ENCODE assay signal across 15 cellular contexts in the genomic region with DNA sequence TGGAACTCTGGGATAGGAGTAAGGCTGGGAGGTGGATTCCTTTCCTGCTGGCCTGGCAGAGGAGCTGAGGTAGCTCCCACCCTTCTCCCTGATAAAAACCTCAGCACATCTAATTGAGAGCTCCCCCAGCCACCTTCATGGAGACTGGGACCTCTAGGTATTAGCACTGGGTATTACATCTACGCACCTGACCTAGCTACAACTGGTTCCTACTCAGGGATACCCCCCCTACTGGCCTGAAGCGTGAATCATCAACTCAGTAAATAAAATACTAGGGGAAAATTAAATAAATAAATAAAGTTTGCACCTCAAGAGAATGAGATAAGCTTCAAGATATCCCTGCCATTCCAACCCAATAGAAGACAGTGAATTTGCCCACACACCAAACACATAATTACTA.
A peak's percentile ranks its signal among the peaks of the same experiment; 100 is the strongest.
DNase-seq lines count a peak whose midpoint lies in the region; TF ChIP-seq lines count a peak whose summit lies in the region.
"Had no signal": no experiment of that assay in that cellular context is flagged by ENCODE, and none has a peak within 500 bp of the region (broad histone marks: within the 10 kb centered on the region; RNA-seq: fewer than 3 reads in every experiment).

No MANE protein-coding gene starts in this region.

- WGBS in ovary, 3 donors, result 61 to 71% (median 66%) methylated on average over 2 of the region's 2 CpGs

- intact Hi-C loops in ovary (cut with DNase I), result no loop called here

- H3K4me3 ChIP-seq in OCI-LY1 (ENCODE audit: low read depth, low read length, poor library complexity, severe bottlenecking), result no peak overlapping the region
- H3K4me3 ChIP-seq in ovary, result no peak overlapping the region

- H3K27me3 ChIP-seq in OCI-LY1 (ENCODE audit: insufficient read depth, low read length), result no peaks in the 10 kb centered on the region
- H3K27me3 ChIP-seq in ovary, result no peaks in the 10 kb centered on the region

- H3K27ac ChIP-seq in OCI-LY1 (ENCODE audit: low read depth, low read length, poor library complexity, severe bottlenecking), result no peak overlapping the region
- no peak overlapping the region for H3K27ac ChIP-seq in ovary
- H3K27ac ChIP-seq: HL-60 had no signal

- no peaks in the 10 kb centered on the region for H3F3A ChIP-seq in OCI-LY1 (ENCODE audit: insufficient read depth, low read length)

- H3K9me3 Mint-ChIP-seq in HFFc6 (peaks cover 14% of the 10 kb centered on the region), type B pancreatic cell (peaks cover 4% of the 10 kb centered on the region)

- H3K4me1 Mint-ChIP-seq in HFFc6 (ENCODE audit: low read depth), result peaks cover 29% of the 10 kb centered on the region
- H3K4me1 Mint-ChIP-seq in type B pancreatic cell (ENCODE audit: unreplicated experiment), result no peaks in the 10 kb centered on the region

- DNase-seq in GM13977 (ENCODE audit: low spot score) (no peak), HFFc6 (no peak), iPS DF 19.7 (ENCODE audit: low read depth, low spot score) (peak; percentile 68), ovary (no peak), cerebellar nuclear complex (lab: John Stamatoyannopoulos, UW) (no peak), SKM-1 treated with dmso at 0.1 percent for 144 hours (lab: John Stamatoyannopoulos, UW; ENCODE audit: unreplicated experiment) (no peak), type B pancreatic cell (ENCODE audit: extremely low spot score, unreplicated experiment) (no peak)
- DNase-seq: activated CD4-positive, alpha-beta T cell treated with anti-CD3 and anti-CD28 coated beads for 1 hour; erythroblast; NCI-H1092 treated with DMSO at 0.1 percent for 48 hours; NCI-H526 treated with DMSO at 0.1 percent for 48 hours; SK-N-SH; substantia nigra had no signal

- no peaks in the 10 kb centered on the region for H4K20me1 ChIP-seq in OCI-LY1 (ENCODE audit: insufficient read depth, low read length)

- peak; percentile 7 for TF ChIP-seq CTCF in GM13977 (IDR thresholded peaks at IDR 0.05; ENCODE audit: extremely low read depth, insufficient read depth, missing control alignments)
- peak; percentile 56 for TF ChIP-seq CTCF in HFFc6 (IDR thresholded peaks at IDR 0.05)
- TF ChIP-seq CTCF in OCI-LY1 (IDR thresholded peaks at IDR 0.05; ENCODE audit: low read length), result peak; percentile 45
- TF ChIP-seq CTCF in ovary (IDR thresholded peaks at IDR 0.05), result no peak
- no peak for TF ChIP-seq CTCF in type B pancreatic cell (conservative IDR thresholded peaks at IDR 0.05)

- H3K4me3 Mint-ChIP-seq in HFFc6 (no peak overlapping the region), type B pancreatic cell (no peak overlapping the region)

- H3K27ac Mint-ChIP-seq in HFFc6 (no peak overlapping the region), type B pancreatic cell (no peak overlapping the region)

- H3K27me3 Mint-ChIP-seq in HFFc6 (ENCODE audit: insufficient read depth) (no peaks in the 10 kb centered on the region), type B pancreatic cell (no peaks in the 10 kb centered on the region)

- H3K4me1 ChIP-seq in OCI-LY1 (ENCODE audit: insufficient read depth, low read length, severe bottlenecking), result no peaks in the 10 kb centered on the region
- no peaks in the 10 kb centered on the region for H3K4me1 ChIP-seq in ovary (ENCODE audit: insufficient read depth)

- no peak overlapping the region for H3K4me2 ChIP-seq in OCI-LY1 (ENCODE audit: low read length)
- H3K4me2 ChIP-seq: SK-N-SH had no signal

- in situ Hi-C loops in GM13977 (cut with MboI; ENCODE audit: low pct_unique_long_range_greater_than_20kb, low sequenced_read_pairs, unreplicated experiment), result no loop called here

- no peak overlapping the region for H2AFZ ChIP-seq in OCI-LY1 (ENCODE audit: low read length)

- no peaks in the 10 kb centered on the region for H3K9me2 ChIP-seq in OCI-LY1 (ENCODE audit: low read depth, low read length)
- H3K9me2 ChIP-seq: SK-N-SH had no signal

- TF ChIP-seq POLR2A in ovary (IDR thresholded peaks at IDR 0.05), result no peak

- H3K36me3 ChIP-seq in OCI-LY1 (ENCODE audit: insufficient read depth, low read length), result no peaks in the 10 kb centered on the region
- no peaks in the 10 kb centered on the region for H3K36me3 ChIP-seq in ovary

- H3K9ac ChIP-seq in OCI-LY1 (ENCODE audit: low read length), result no peak overlapping the region
- H3K9ac ChIP-seq: SK-N-SH had no signal

- H3K9me3 ChIP-seq in OCI-LY1 (ENCODE audit: low read length), result no peaks in the 10 kb centered on the region
- no peaks in the 10 kb centered on the region for H3K9me3 ChIP-seq in ovary
- H3K9me3 ChIP-seq: SK-N-SH had no signal

- H3K79me2 ChIP-seq in OCI-LY1 (ENCODE audit: insufficient read depth, low read length), result no peaks in the 10 kb centered on the region

- no peak for TF ChIP-seq EP300 in ovary (IDR thresholded peaks at IDR 0.05)

- peaks cover 34% of the 10 kb centered on the region for H3K36me3 Mint-ChIP-seq in HFFc6 (ENCODE audit: low read depth)
- H3K36me3 Mint-ChIP-seq in type B pancreatic cell, result no peaks in the 10 kb centered on the region

Comparison
In these comparisons a context has a peak if more than half of its experiments do, and no peak if none do; other contexts are left out.
1. CTCF ChIP-seq: peak in GM13977 (single experiment), HFFc6 (single experiment) and OCI-LY1 (single experiment); none in ovary (0 of 3) and type B pancreatic cell (single experiment).